Comparison of ENCODE assay signal across 8 cellular contexts in the genomic region with DNA sequence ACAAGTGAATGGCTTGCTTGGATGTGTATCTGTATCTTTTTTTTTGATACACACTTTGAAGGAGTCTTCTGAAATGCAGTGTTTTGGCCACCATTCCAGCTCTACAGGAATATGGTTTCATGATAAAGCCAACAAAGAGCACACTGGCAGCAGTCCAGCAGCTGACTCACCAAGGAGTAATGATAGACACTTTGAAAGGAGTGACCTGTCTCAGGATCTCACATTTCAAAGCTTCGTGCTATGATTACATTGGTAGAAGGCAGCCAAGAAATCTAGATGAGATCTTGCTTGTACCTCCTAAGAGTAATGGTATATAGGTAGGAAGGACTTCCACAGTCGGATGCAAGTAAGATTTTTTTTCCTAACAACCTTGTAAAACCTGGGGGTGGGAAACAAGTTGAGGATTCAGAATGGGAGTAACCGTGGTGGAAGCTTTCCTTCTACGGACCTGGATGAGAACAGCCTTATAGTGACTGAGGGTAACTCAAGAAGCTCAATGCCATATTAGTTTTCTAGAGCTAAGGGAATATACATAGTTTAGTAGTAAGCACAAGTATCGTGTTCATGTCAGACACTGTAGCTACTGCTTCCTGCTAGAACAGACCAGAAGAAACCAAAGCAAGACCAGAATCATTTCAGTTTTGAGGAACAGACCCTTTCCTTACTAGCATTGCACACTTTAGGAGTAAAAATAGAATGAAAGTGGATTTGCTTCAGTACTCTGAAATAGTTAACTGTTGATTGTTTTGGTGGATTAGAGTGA. TPM values are rescaled to one million over a fixed set of nuclear protein-coding genes. Genes with fewer than 3 reads are reported as not detected.
DNase-seq lines count a peak whose midpoint lies in the region; TF ChIP-seq lines count a peak whose summit lies in the region.

No MANE protein-coding gene starts in this region.

- peaks cover 2% of the 10 kb centered on the region for H3K27me3 Mint-ChIP-seq in glutamatergic neuron (ENCODE audit: unreplicated experiment)

- no peak overlapping the region for H2BK15ac ChIP-seq in mesenchymal stem cell (ENCODE audit: low read depth, poor library complexity, severe bottlenecking)

- H3K4me3 ChIP-seq in mesenchymal stem cell (ENCODE audit: insufficient read depth in 1 of 2, low read depth in 1 of 2, low read length in 2 of 2) (no peak overlapping the region), vagina (no peak overlapping the region)

- H2AFZ ChIP-seq in mesenchymal stem cell (ENCODE audit: low read depth, low read length), result no peak overlapping the region

- H3K9me3 Mint-ChIP-seq in glutamatergic neuron (ENCODE audit: unreplicated experiment), result no peaks in the 10 kb centered on the region

- no peak overlapping the region for H3K14ac ChIP-seq in mesenchymal stem cell (ENCODE audit: low read length in 2 of 2)

- H3K36me3 Mint-ChIP-seq in glutamatergic neuron (ENCODE audit: unreplicated experiment), result no peaks in the 10 kb centered on the region

- no peak for TF ChIP-seq POLR2A in vagina (IDR thresholded peaks at IDR 0.05)

- no peaks in the 10 kb centered on the region for H3K36me3 ChIP-seq in mesenchymal stem cell (ENCODE audit: control insufficient read depth in 1 of 2, insufficient read depth in 2 of 2, low read depth in 1 of 2, low read length in 2 of 2)
- H3K36me3 ChIP-seq in vagina, result no peaks in the 10 kb centered on the region

- peaks cover 4% of the 10 kb centered on the region for H3K79me1 ChIP-seq in mesenchymal stem cell (replicated peaks; ENCODE audit: low read length, poor library complexity, severe bottlenecking)

- H3K4me1 Mint-ChIP-seq in glutamatergic neuron (ENCODE audit: low read depth, unreplicated experiment), result peaks cover 4% of the 10 kb centered on the region

- no peak overlapping the region for H3K27ac Mint-ChIP-seq in glutamatergic neuron (ENCODE audit: unreplicated experiment)

- no peak overlapping the region for H3K9ac ChIP-seq in mesenchymal stem cell (ENCODE audit: low read length)

- peak overlapping the region; percentile 50 for H3K4me2 ChIP-seq in mesenchymal stem cell (ENCODE audit: low read length, poor library complexity, severe bottlenecking)

- no peaks in the 10 kb centered on the region for H3K9me3 ChIP-seq in mesenchymal stem cell (ENCODE audit: control insufficient read depth, low read length)
- no peaks in the 10 kb centered on the region for H3K9me3 ChIP-seq in vagina

- TF ChIP-seq CTCF in vagina (IDR thresholded peaks at IDR 0.05) (no peak), glutamatergic neuron (IDR thresholded peaks at IDR 0.05; ENCODE audit: partially characterized antibody, unreplicated experiment) (no peak)

- H4K91ac ChIP-seq in mesenchymal stem cell (ENCODE audit: low read length), result no peak overlapping the region

- H3K27ac ChIP-seq in mesenchymal stem cell (ENCODE audit: low read length, poor library complexity, severe bottlenecking) (peak overlapping the region; percentile 84), vagina (peak overlapping the region; percentile 14)

- peak overlapping the region; percentile 73 for H2BK5ac ChIP-seq in mesenchymal stem cell (ENCODE audit: low read depth, low read length, poor library complexity, severe bottlenecking)

- WGBS in mesenchymal stem cell, result 60% methylated on average over 4 of the region's 5 CpGs

- DNase-seq in CD1c-positive myeloid dendritic cell (ENCODE audit: extremely low spot score) (peak; percentile 62), HPDE6-E6E7 (ENCODE audit: extremely low spot score) (peak; percentile 82), dermis blood vessel endothelial cell (peak; percentile 96), mesenchymal stem cell (peak; percentile 91), vagina (ENCODE audit: extremely low spot score in 2 of 2) (no peak), glutamatergic neuron (no peak), NCI-H526 (lab: John Stamatoyannopoulos, UW) (no peak)

- H3K4ac ChIP-seq in mesenchymal stem cell (ENCODE audit: low read depth in 1 of 2, low read length in 2 of 2), result no peak overlapping the region

- H3K27me3 ChIP-seq in mesenchymal stem cell (ENCODE audit: control insufficient read depth in 1 of 2, insufficient read depth in 1 of 2, low read length in 2 of 2), result no peaks in the 10 kb centered on the region
- H3K27me3 ChIP-seq in vagina, result no peaks in the 10 kb centered on the region

- peak overlapping the region in 1 of 2 experiments; percentile 43 for H3K18ac ChIP-seq in mesenchymal stem cell (ENCODE audit: low read depth in 1 of 2, low read length in 2 of 2)

- H2AK5ac ChIP-seq in mesenchymal stem cell (ENCODE audit: low read length, severe bottlenecking), result peak overlapping the region; percentile 87

- H3K4me1 ChIP-seq in mesenchymal stem cell (ENCODE audit: control insufficient read depth, insufficient read depth, low read depth, low read length) (peaks cover 14% of the 10 kb centered on the region), vagina (peaks cover 34% of the 10 kb centered on the region)

- no peak overlapping the region for H4K8ac ChIP-seq in mesenchymal stem cell (ENCODE audit: low read length)

- H3K23ac ChIP-seq in mesenchymal stem cell (ENCODE audit: low read length in 2 of 2), result no peak overlapping the region

- intact Hi-C loops in vagina (cut with DNase I), result no loop called here

- H2BK12ac ChIP-seq in mesenchymal stem cell (ENCODE audit: low read length in 2 of 2), result no peak overlapping the region

- no peak overlapping the region for H2BK120ac ChIP-seq in mesenchymal stem cell (ENCODE audit: low read depth, low read length)

- no peak overlapping the region for H3K4me3 Mint-ChIP-seq in glutamatergic neuron (ENCODE audit: unreplicated experiment)

TF ChIP-seq in PFSK-1, 5 proteins besides CTCF, POLR2A, EP300 and RAD21:
- 0 out of 2 replicates have a peak, but pooled peaks have one; percentile 37 for TF ChIP-seq SIN3A (IDR thresholded peaks at IDR 0.05; ENCODE audit: borderline replicate concordance, insufficient read depth, low read length)
- no peak for TF ChIP-seq FOXP2 (optimal IDR thresholded peaks at IDR 0.05; ENCODE audit: borderline replicate concordance, extremely low read depth, extremely low read length, insufficient read depth)
- no peak for TF ChIP-seq REST (IDR thresholded peaks at IDR 0.05; ENCODE audit: insufficient read depth in 1 of 2, low read depth in 2 of 2, low read length in 2 of 2)

RNA-seq across cellular contexts. Expression of gene MTMR3, which starts 25.0 kb away (rescaled TPM):
- 18.0 TPM for polyA plus RNA-seq in PFSK-1 (2012; ENCODE audit: insufficient read length, low read depth)
- total RNA-seq in dermis blood vessel endothelial cell (41.4 and 42.7 TPM in 2 replicates), vagina (66.8 TPM), glutamatergic neuron (ENCODE audit: unreplicated experiment) (51.7 TPM)
- polyA plus RNA-seq in mesenchymal stem cell (2013, experiment 1 of 2), result 10.3 TPM
- polyA plus RNA-seq in mesenchymal stem cell (2013, experiment 2 of 2), result 9.3 TPM

Comparison
In these comparisons a context has a peak if more than half of its experiments do, and no peak if none do; other contexts are left out.
1. DNase-seq: peak in CD1c-positive myeloid dendritic cell (single experiment), HPDE6-E6E7 (single experiment), dermis blood vessel endothelial cell (single experiment) and mesenchymal stem cell (single experiment); none in vagina (0 of 2), glutamatergic neuron (single experiment) and NCI-H526 (0 of 2).